In genomic region chr21:42490735-42491134, GRCh38 we compare ENCODE assay signal across 1 cellular context.
A peak's percentile ranks its signal among the peaks of the same experiment; 100 is the strongest.
TF ChIP-seq lines count a peak whose summit lies in the region.

No MANE protein-coding gene starts in this region.

TF ChIP-seq in K562, 482 proteins besides CTCF, POLR2A, EP300 and RAD21 (continued from another document):
- TF ChIP-seq CEBPB (tag; IDR thresholded peaks at IDR 0.05) (0 out of 2 replicates have a peak, but pooled peaks have one; percentile 44), ZC3H11A (IDR thresholded peaks at IDR 0.05; ENCODE audit: low read depth, low read length) (no peak)
